In the genomic region with DNA sequence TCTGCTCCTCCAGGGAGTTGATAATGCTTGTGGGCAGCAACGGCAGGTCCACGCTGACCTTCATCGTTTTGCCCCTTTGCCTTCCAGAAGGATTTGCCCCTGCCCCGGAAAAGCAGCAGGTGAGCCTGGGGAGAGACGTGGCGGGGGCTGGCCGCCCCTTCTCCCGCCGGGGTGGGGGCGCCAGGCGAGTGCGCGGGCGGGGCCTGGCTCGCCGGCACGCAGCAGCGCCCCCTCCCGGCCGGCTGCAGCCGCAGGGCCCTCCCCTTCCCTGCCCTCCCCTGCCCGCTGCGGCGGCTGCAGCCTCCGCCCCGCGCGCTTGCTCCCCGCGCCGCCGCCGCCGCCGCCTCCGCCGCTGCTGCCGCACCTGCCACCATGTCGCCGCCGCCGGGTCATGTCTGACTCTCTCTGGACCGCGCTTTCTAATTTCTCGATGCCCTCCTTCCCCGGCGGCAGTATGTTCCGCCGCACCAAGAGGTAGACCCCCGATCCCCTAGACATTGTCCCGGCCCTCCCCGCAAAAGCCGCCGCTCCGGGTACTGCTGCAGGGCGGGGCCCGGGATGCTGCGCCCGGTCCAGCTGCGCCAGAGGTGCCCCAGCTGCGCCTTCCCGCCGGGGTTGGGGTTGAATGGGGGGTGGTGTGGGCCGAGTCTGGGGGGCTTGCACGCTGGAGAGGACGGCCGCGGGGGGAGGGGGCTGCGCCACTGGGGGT, we compare ENCODE assay signal across 8 cellular contexts. TPM values are rescaled to one million over a fixed set of nuclear protein-coding genes. Genes with fewer than 3 reads are reported as not detected.
A peak's percentile ranks its signal among the peaks of the same experiment; 100 is the strongest.
DNase-seq lines count a peak whose midpoint lies in the region; ATAC-seq and TF ChIP-seq lines count a peak whose summit lies in the region.

MAST1 (plus strand) TSS at position 334 of the 709 bp plus-strand sequence; CDS start at position 392, 58 bp downstream.

- 1% methylated on average over 45 to 69 of the region's 69 CpGs for WGBS in psoas muscle, 3 donors

- peak in 3 of 4 donors; percentile 48 to 56 (median 49) for ATAC-seq in psoas muscle
- no peak for ATAC-seq in HG02571 (IDR thresholded peaks at IDR 0.05; ENCODE audit: unreplicated experiment)

- peak; percentile 59 for TF ChIP-seq CTCF in glutamatergic neuron (IDR thresholded peaks at IDR 0.05; ENCODE audit: partially characterized antibody, unreplicated experiment)
- peak; percentile 48 for TF ChIP-seq CTCF in psoas muscle (IDR thresholded peaks at IDR 0.05)

- no peaks in the 10 kb centered on the region for H3K9me3 ChIP-seq in psoas muscle

- intact Hi-C loops in psoas muscle (cut with DNase I): no loop called here

- DNase-seq in AML-193 (lab: John Stamatoyannopoulos, UW): peak; percentile 51 to 58
- peak; percentile 97 for DNase-seq in H7
- peak; percentile 19 for DNase-seq in NOMO-1 treated with dmso at 0.1 percent for 144 hours (lab: John Stamatoyannopoulos, UW; ENCODE audit: unreplicated experiment)
- DNase-seq in activated effector memory CD4-positive, alpha-beta T cell treated with anti-CD3 and anti-CD28 coated beads, Interleukin-2, amount 50 U/mL, for 16 hours: peak; percentile 82
- peak; percentile 84 for DNase-seq in glutamatergic neuron
- DNase-seq in psoas muscle: peak; percentile 24 to 51
- no peak for DNase-seq in cortex of kidney (lab: John Stamatoyannopoulos, UW)

- H3K27me3 Mint-ChIP-seq in glutamatergic neuron (ENCODE audit: unreplicated experiment): peaks cover 33% of the 10 kb centered on the region

- peaks cover 25% of the 10 kb centered on the region for H3K9me3 Mint-ChIP-seq in glutamatergic neuron (ENCODE audit: unreplicated experiment)

- H3K27ac Mint-ChIP-seq in glutamatergic neuron (ENCODE audit: unreplicated experiment): peak within 1 kb of the TSS; percentile 98

- peaks cover 35% of the 10 kb centered on the region for H3K27me3 ChIP-seq in H7 (ENCODE audit: control insufficient read depth, insufficient read depth, low read length)
- peaks cover 0 to 95% (median 53%) of the 10 kb centered on the region in 3 donors for H3K27me3 ChIP-seq in psoas muscle (ENCODE audit: insufficient read depth in 3 of 3, low read length in 2 of 3)

- peaks cover 40% of the 10 kb centered on the region for H3K4me1 Mint-ChIP-seq in glutamatergic neuron (ENCODE audit: low read depth, unreplicated experiment)

- peaks cover 6% of the 10 kb centered on the region for H3K4me1 ChIP-seq in psoas muscle

- peak within 1 kb of the TSS; percentile 65 for H3K4me3 ChIP-seq in H7 (ENCODE audit: insufficient read depth, low read depth, low read length)
- peak within 1 kb of the TSS; percentile 47 for H3K4me3 ChIP-seq in psoas muscle

- peak within 1 kb of the TSS; percentile 95 for H3K4me3 Mint-ChIP-seq in glutamatergic neuron (ENCODE audit: unreplicated experiment)

- H3K36me3 ChIP-seq in H7 (replicated peaks; ENCODE audit: control insufficient read depth, insufficient read depth, low read length) (no peaks in the 10 kb centered on the region), psoas muscle (ENCODE audit: insufficient read depth in 1 of 2, low read depth in 1 of 2) (no peaks in the 10 kb centered on the region)

- no peak within 1 kb of the TSS for H3K27ac ChIP-seq in psoas muscle

- H3K36me3 Mint-ChIP-seq in glutamatergic neuron (ENCODE audit: unreplicated experiment): peaks cover 12% of the 10 kb centered on the region

RNA-seq across cellular contexts. Expression of gene MAST1, which starts in this region (rescaled TPM):
- 5.5 and 7.0 TPM in 2 replicates for total RNA-seq in H7 (2014; rRNA removed; shearing (Covaris generic))
- total RNA-seq in glutamatergic neuron (ENCODE audit: unreplicated experiment) (230 TPM), psoas muscle (not detected)
- polyA plus RNA-seq in psoas muscle: under 1 TPM; 0.09 to 0.13 (median 0.10) TPM

Comparison
In these comparisons a context has a peak if more than half of its experiments do, and no peak if none do; other contexts are left out.
1. RNA of gene MAST1 (total RNA-seq): 230 TPM in glutamatergic neuron (single experiment); 5.5 to 7.0 TPM in H7 and not detected in psoas muscle; every median in the first group is over 10 times any median in the second.
2. Peak in DNase-seq, ATAC-seq and H3K4me3 ChIP-seq in psoas muscle; RNA of the gene not detected or under 1 TPM.